Comparison of ENCODE assay signal across 8 cellular contexts in genomic region chr6:46491789-46492547, GRCh38. TPM values are rescaled to one million over a fixed set of nuclear protein-coding genes. Genes with fewer than 3 reads are reported as not detected.
A peak's percentile ranks its signal among the peaks of the same experiment; 100 is the strongest.
DNase-seq lines count a peak whose midpoint lies in the region; ATAC-seq lines count a peak whose summit lies in the region.

No MANE protein-coding gene starts in this region.

- H3K4me1 Mint-ChIP-seq in stimulated activated memory B cell treated with anti-CD40 and anti-IgM and Interleukin-4, amounts not matched to agents 10 μg/mL and 1 μg/mL and 100 μg/mL, for 72 hours, result peaks cover 12% of the 10 kb centered on the region

- H3K4me3 Mint-ChIP-seq in stimulated activated memory B cell treated with anti-CD40 and anti-IgM and Interleukin-4, amounts not matched to agents 10 μg/mL and 1 μg/mL and 100 μg/mL, for 72 hours, result peak overlapping the region; percentile 82

- DNase-seq in activated naive CD4-positive, alpha-beta T cell treated with Interleukin-2 at 50 U/mL for 16 hours, result peak; percentile 2
- no peak for DNase-seq in activated naive CD4-positive, alpha-beta T cell (lab: John Stamatoyannopoulos, UW)
- peak; percentile 20 for DNase-seq in RPMI7951 (ENCODE audit: low read depth)
- DNase-seq in dermis blood vessel endothelial cell, result peak; percentile 32
- DNase-seq in left colon, result peak in 1 of 2 donors; percentile 45
- DNase-seq in A172 (ENCODE audit: low spot score), result no peak

- H3K9me3 Mint-ChIP-seq in stimulated activated memory B cell treated with anti-CD40 and anti-IgM and Interleukin-4, amounts not matched to agents 10 μg/mL and 1 μg/mL and 100 μg/mL, for 72 hours, result no peaks in the 10 kb centered on the region

- peak; percentile 18 for ATAC-seq in HG02970 (IDR thresholded peaks at IDR 0.05; ENCODE audit: low FRiP score, unreplicated experiment)
- peak; percentile 78 for ATAC-seq in left colon
- ATAC-seq in stimulated activated memory B cell treated with anti-CD40 and anti-IgM and Interleukin-4, amounts not matched to agents 10 μg/mL and 1 μg/mL and 100 μg/mL, for 72 hours, result peak; percentile 69

- no peak overlapping the region for H3K27ac Mint-ChIP-seq in stimulated activated memory B cell treated with anti-CD40 and anti-IgM and Interleukin-4, amounts not matched to agents 10 μg/mL and 1 μg/mL and 100 μg/mL, for 72 hours

- H3K36me3 Mint-ChIP-seq in stimulated activated memory B cell treated with anti-CD40 and anti-IgM and Interleukin-4, amounts not matched to agents 10 μg/mL and 1 μg/mL and 100 μg/mL, for 72 hours, result no peaks in the 10 kb centered on the region

- intact Hi-C loops in left colon (cut with DNase I, micrococcal nuclease), result no loop called here

- peaks cover 65% of the 10 kb centered on the region for H3K27me3 Mint-ChIP-seq in stimulated activated memory B cell treated with anti-CD40 and anti-IgM and Interleukin-4, amounts not matched to agents 10 μg/mL and 1 μg/mL and 100 μg/mL, for 72 hours

RNA-seq across cellular contexts. Expression of gene RCAN2, which starts 0.7 kb away (rescaled TPM):
- total RNA-seq in RPMI7951 (2014; rRNA removed; shearing (Covaris generic)), result 0.48 and 0.49 TPM in 2 replicates
- 0.19 and 0.34 TPM in 2 replicates for total RNA-seq in dermis blood vessel endothelial cell
- total RNA-seq in left colon, result 1 to 10 TPM; 4.0 to 9.8 TPM
- 0.22 TPM in 1 of 2 replicates, not detected in the other for total RNA-seq in A172 (2014; rRNA removed; shearing (Covaris generic))

Comparison
In these comparisons a context has a peak if more than half of its experiments do, and no peak if none do; other contexts are left out.
1. DNase-seq: peak in activated naive CD4-positive, alpha-beta T cell treated with Interleukin-2 at 50 U/mL for 16 hours (single experiment), RPMI7951 (single experiment) and dermis blood vessel endothelial cell (single experiment); none in activated naive CD4-positive, alpha-beta T cell (0 of 4) and A172 (single experiment).
2. ATAC-seq: peak in every context shown above with its lines; median percentile 78 in left colon; 69 in stimulated activated memory B cell treated with anti-CD40 and anti-IgM and Interleukin-4, amounts not matched to agents 10 μg/mL and 1 μg/mL and 100 μg/mL, for 72 hours; 18 in HG02970.